10 cellular contexts compared by ENCODE assay signal in genomic region chr1:220915954-220916353, GRCh38.
"Had no signal": no experiment of that assay in that cellular context is flagged by ENCODE, and none has a peak within 500 bp of the region (broad histone marks: within the 10 kb centered on the region; RNA-seq: fewer than 3 reads in every experiment).

No MANE protein-coding gene starts in this region.

- H3K36me3 Mint-ChIP-seq: IgD-negative memory B cell had no signal

- H3K4me2 ChIP-seq: KMS-11 had no signal

- H3K4me1 ChIP-seq: HAP-1 had no signal

- H3K4me3 Mint-ChIP-seq: IgD-negative memory B cell had no signal

- H3K27ac ChIP-seq: GM23248, HL-60, KMS-11 had no signal

- DNase-seq: GM23248, GOT3, H7, Karpas-422, KBM-7 had no signal

- H3K9ac ChIP-seq: GM23248, KMS-11 had no signal

- H3K9me3 ChIP-seq: HAP-1 had no signal

- ATAC-seq: HCT116 had no signal

- H3K9me3 Mint-ChIP-seq: IgD-negative memory B cell had no signal

- H3K4me3 ChIP-seq: GM23248, HAP-1 had no signal

- H3K36me3 ChIP-seq: HAP-1 had no signal

- H3K27ac Mint-ChIP-seq: IgD-negative memory B cell had no signal
